Comparison of ENCODE assay signal across 8 cellular contexts in genomic region chr11:1038361-1038760, GRCh38. TPM values are rescaled to one million over a fixed set of nuclear protein-coding genes. Genes with fewer than 3 reads are reported as not detected.
"Had no signal": no experiment of that assay in that cellular context is flagged by ENCODE, and none has a peak within 500 bp of the region (broad histone marks: within the 10 kb centered on the region; RNA-seq: fewer than 3 reads in every experiment).

No MANE protein-coding gene starts in this region.

- ATAC-seq: GM23338, HepG2 had no signal

- DNase-seq: HCEC 1CT, KBM-7 had no signal

- H3K4me2 ChIP-seq: GM23338 had no signal

- H2AFZ ChIP-seq: GM23338 had no signal

- H3K4me3 ChIP-seq: GM23338 had no signal

- H3K27ac ChIP-seq: HL-60 had no signal

RNA-seq across cellular contexts. Expression of gene MUC6, which starts 1.8 kb away (rescaled TPM):
- total RNA-seq: GM23338, H1, HepG2, HT1080 had no signal
- polyA plus RNA-seq: GM23338, H1, HepG2, IgD-negative memory B cell had no signal

RNA-seq across cellular contexts. Expression of gene MUC2, which starts 36.3 kb away (rescaled TPM):
- total RNA-seq: GM23338, H1, HepG2, HT1080 had no signal
- polyA plus RNA-seq: GM23338, H1, HepG2, IgD-negative memory B cell had no signal
